In genomic region chr3:7744850-7745249, GRCh38 we compare ENCODE assay signal across 24 cellular contexts.
DNase-seq lines count a peak whose midpoint lies in the region; ATAC-seq and TF ChIP-seq lines count a peak whose summit lies in the region.
"Had no signal": no experiment of that assay in that cellular context is flagged by ENCODE, and none has a peak within 500 bp of the region (broad histone marks: within the 10 kb centered on the region; RNA-seq: fewer than 3 reads in every experiment).

No MANE protein-coding gene starts in this region.

- no peaks in the 10 kb centered on the region for H3K36me3 Mint-ChIP-seq in CD8-positive, alpha-beta T cell

- H3K27ac Mint-ChIP-seq in CD8-positive, alpha-beta T cell, result no peak overlapping the region

- ATAC-seq in HG03354 (IDR thresholded peaks at IDR 0.05; ENCODE audit: poor library complexity, severe bottlenecking, unreplicated experiment), result no peak
- ATAC-seq in CD8-positive, alpha-beta T cell, result no peak

- H3K27ac ChIP-seq in esophagus muscularis mucosa (replicated peaks in 1 of 4) (no peak overlapping the region), vagina (no peak overlapping the region)
- H3K27ac ChIP-seq in CD8-positive, alpha-beta T cell (ENCODE audit: low read depth, low read length), result no peak overlapping the region
- H3K27ac ChIP-seq: SJSA1 had no signal

- no peaks in the 10 kb centered on the region for H3K27me3 ChIP-seq in esophagus muscularis mucosa
- no peaks in the 10 kb centered on the region for H3K27me3 ChIP-seq in vagina
- no peaks in the 10 kb centered on the region for H3K27me3 ChIP-seq in CD8-positive, alpha-beta T cell (ENCODE audit: insufficient read depth, low read length)
- H3K27me3 ChIP-seq: SJSA1 had no signal

- H3K4me3 ChIP-seq in esophagus muscularis mucosa (no peak overlapping the region), vagina (no peak overlapping the region)
- no peak overlapping the region for H3K4me3 ChIP-seq in CD8-positive, alpha-beta T cell (ENCODE audit: low read depth, low read length)
- H3K4me3 ChIP-seq: SJSA1 had no signal

- TF ChIP-seq CTCF in esophagus muscularis mucosa (IDR thresholded peaks at IDR 0.05) (no peak), vagina (IDR thresholded peaks at IDR 0.05) (no peak)
- TF ChIP-seq CTCF in CD8-positive, alpha-beta T cell (IDR thresholded peaks at IDR 0.05), result no peak

- H3K9me3 ChIP-seq in esophagus muscularis mucosa, result no peaks in the 10 kb centered on the region
- H3K9me3 ChIP-seq in vagina, result no peaks in the 10 kb centered on the region
- no peaks in the 10 kb centered on the region for H3K9me3 ChIP-seq in CD8-positive, alpha-beta T cell (ENCODE audit: low read length)
- H3K9me3 ChIP-seq: SJSA1 had no signal

- no peaks in the 10 kb centered on the region for H3K4me1 ChIP-seq in esophagus muscularis mucosa
- H3K4me1 ChIP-seq in vagina, result no peaks in the 10 kb centered on the region
- H3K4me1 ChIP-seq in CD8-positive, alpha-beta T cell (ENCODE audit: insufficient read depth, low read length), result no peaks in the 10 kb centered on the region
- H3K4me1 ChIP-seq: SJSA1 had no signal

- no peaks in the 10 kb centered on the region for H3K27me3 Mint-ChIP-seq in CD8-positive, alpha-beta T cell (ENCODE audit: low read depth)

- DNase-seq in DMS53 (lab: John Stamatoyannopoulos, UW) (peak; percentile 12), DMS53 treated with DMSO at 0.1 percent for 48 hours (lab: John Stamatoyannopoulos, UW; ENCODE audit: unreplicated experiment) (no peak), Caki2 (ENCODE audit: low read depth) (peak; percentile 32), NCI-H510A (lab: John Stamatoyannopoulos, UW) (peak; percentile 10), esophagus muscularis mucosa (ENCODE audit: extremely low spot score) (peak; percentile 17), vagina (ENCODE audit: extremely low spot score in 2 of 2) (no peak)
- DNase-seq in CD8-positive, alpha-beta T cell, result no peak
- DNase-seq: 8988T, ACHN, DMS79 treated with DMSO at 0.1 percent for 48 hours, GF-D8, GOT3, HCEC 1CT, NCI-H1092, NCI-H1436 treated with DMSO at 0.1 percent for 48 hours, NCI-H2029, NCI-H2171 treated with DMSO at 0.1 percent for 48 hours, NCI-H446, NCI-H526 treated with DMSO at 0.1 percent for 48 hours, Right ventricle myocardium superior, RPMI8226, T-helper 2 cell had no signal

- TF ChIP-seq POLR2A in esophagus muscularis mucosa (IDR thresholded peaks at IDR 0.05; ENCODE audit: low read depth) (no peak), vagina (IDR thresholded peaks at IDR 0.05) (no peak)

- intact Hi-C loops in esophagus muscularis mucosa (cut with DNase I) (no loop called here), vagina (cut with DNase I) (no loop called here)
- intact Hi-C loops in CD8-positive, alpha-beta T cell (cut with DNase I, micrococcal nuclease), result no loop called here

- H3K36me3 ChIP-seq in esophagus muscularis mucosa, result no peaks in the 10 kb centered on the region
- H3K36me3 ChIP-seq in vagina, result no peaks in the 10 kb centered on the region
- no peaks in the 10 kb centered on the region for H3K36me3 ChIP-seq in CD8-positive, alpha-beta T cell (ENCODE audit: insufficient read depth, low read length)
- H3K36me3 ChIP-seq: SJSA1 had no signal

- TF ChIP-seq EP300 in esophagus muscularis mucosa (IDR thresholded peaks at IDR 0.05), result no peak

- in situ Hi-C loops in Caki2 (cut with HindIII; ENCODE audit: low pct_unique_long_range_greater_than_20kb, low sequenced_read_pairs), result no loop called here

- no peaks in the 10 kb centered on the region for H3K4me1 Mint-ChIP-seq in CD8-positive, alpha-beta T cell (ENCODE audit: low read depth)

- CTCF ChIA-PET in CD8-positive, alpha-beta T cell (lab: Charles Lee), result no interaction called here

- no peak overlapping the region for H3K4me3 Mint-ChIP-seq in CD8-positive, alpha-beta T cell

- POLR2A ChIA-PET in CD8-positive, alpha-beta T cell (lab: Charles Lee), result no interaction called here

- H3K9me3 Mint-ChIP-seq in CD8-positive, alpha-beta T cell, result no peaks in the 10 kb centered on the region

Comparison
In these comparisons a context has a peak if more than half of its experiments do, and no peak if none do; other contexts are left out.
1. DNase-seq: peak in DMS53 (single experiment), Caki2 (single experiment), NCI-H510A (single experiment) and esophagus muscularis mucosa (single experiment); none in DMS53 treated with DMSO at 0.1 percent for 48 hours (single experiment), vagina (0 of 2) and CD8-positive, alpha-beta T cell (0 of 7).